In genomic region chr3:32175607-32176197, GRCh38 we compare ENCODE assay signal across 8 cellular contexts.
DNase-seq lines count a peak whose midpoint lies in the region; ATAC-seq, FAIRE-seq and TF ChIP-seq lines count a peak whose summit lies in the region.

No MANE protein-coding gene starts in this region.

- no peak overlapping the region for H3K56ac ChIP-seq in H1 (replicated peaks; ENCODE audit: insufficient read length, low read depth, low read length)

- no peak overlapping the region for H2AFZ ChIP-seq in H1 (ENCODE audit: low read length)
- no peak overlapping the region for H2AFZ ChIP-seq in neural cell (ENCODE audit: low read depth, low read length)

- no peaks in the 10 kb centered on the region for H3F3A ChIP-seq in neural cell (ENCODE audit: insufficient read depth, low read length, poor library complexity, severe bottlenecking)

- no peaks in the 10 kb centered on the region for H3K79me1 ChIP-seq in H1 (ENCODE audit: low read depth, low read length)

- no peaks in the 10 kb centered on the region for H3K23me2 ChIP-seq in H1 (ENCODE audit: low read depth, low read length)

- WGBS in H1 (ENCODE audit: extremely low coverage in 1 of 2, insufficient coverage in 1 of 2, insufficient read length in 1 of 2, insufficient replicate concordance in 2 of 2, low coverage in 1 of 2, low lambda C conversion rate in 2 of 2, missing lambda C conversion rate in 1 of 2), 2 experiments = 15% methylated on average over 7 of the region's 7 CpGs; no CpG with 5 or more reads in 1 of the 2 experiments

- CTCF ChIA-PET in WTC11 (lab: Charles Lee) = interaction anchor here (0.5 to 1.8 kb wide), 15 partner anchors 11 to 540 kb away, joined by 3 to 11 read pairs (median 4); partner anchors contain the start of gene CMTM8
- CTCF ChIA-PET in H1 (lab: Charles Lee; ENCODE audit: partially characterized antibody) = interaction anchor here (0.6 to 6.2 kb wide), 45 partner anchors 9 to 509 kb away, joined by 3 to 97 read pairs (median 4); partner anchors contain the start of gene CMTM8

- H3K4me1 Mint-ChIP-seq in WTC11 = no peaks in the 10 kb centered on the region; the same call in 1 of the 2 replicates

- H2BK20ac ChIP-seq in H1 (ENCODE audit: low read length) = no peak overlapping the region

- H4K20me1 ChIP-seq in H1 (replicated peaks in 1 of 2; ENCODE audit: control insufficient read depth in 1 of 2, insufficient read depth in 2 of 2, low read length in 2 of 2) (no peaks in the 10 kb centered on the region), neural cell (ENCODE audit: insufficient read depth) (no peaks in the 10 kb centered on the region)

- H3K4me3 Mint-ChIP-seq in WTC11 = no peak overlapping the region

- DNase-seq in ACHN = peak; percentile 63
- DNase-seq in GM12864 (ENCODE audit: low read depth) = peak; percentile 26
- DNase-seq in NCI-H2107 (lab: John Stamatoyannopoulos, UW) = peak; percentile 6
- DNase-seq in WTC11 (ENCODE audit: low spot score) = peak; percentile 46
- peak in 1 of 2 experiments; percentile 67 for DNase-seq in H1 (ENCODE audit: low read depth in 1 of 2, low spot score in 2 of 2)

- no peak overlapping the region for H2BK12ac ChIP-seq in H1 (ENCODE audit: low read depth, low read length)

- TF ChIP-seq EP300 in H1 (IDR thresholded peaks at IDR 0.05; ENCODE audit: borderline replicate concordance in 1 of 2, low read depth in 2 of 2, low read length in 2 of 2) = no peak
- TF ChIP-seq EP300 in neural cell (conservative IDR thresholded peaks at IDR 0.05; ENCODE audit: poor library complexity, severe bottlenecking) = no peak

- no peak overlapping the region for H2BK5ac ChIP-seq in H1 (ENCODE audit: low read depth, low read length)

- H3K9me3 ChIP-seq in H1 (ENCODE audit: insufficient read depth in 2 of 2, low read depth in 1 of 2, low read length in 1 of 2) (peaks cover 7 to 15% of the 10 kb centered on the region in 2 experiments), neural cell (ENCODE audit: low read length) (peaks cover 3% of the 10 kb centered on the region)

- peaks cover 17% of the 10 kb centered on the region for H3K9me3 Mint-ChIP-seq in WTC11

- H3K9me2 ChIP-seq in neural cell (ENCODE audit: insufficient read depth, low read length) = no peaks in the 10 kb centered on the region

- in situ Hi-C loops in ACHN (cut with HindIII; ENCODE audit: low pct_ligation_motif_present, low pct_unique_long_range_greater_than_20kb, low sequenced_read_pairs) = no loop called here

- TF ChIP-seq CTCF in GM12864 (IDR thresholded peaks at IDR 0.05; ENCODE audit: low read depth, low read length, missing control alignments) (peak; percentile 73), WTC11 (IDR thresholded peaks at IDR 0.05) (peak; percentile 64), H1 (IDR thresholded peaks at IDR 0.05; ENCODE audit: control extremely low read depth in 1 of 3, insufficient read depth in 1 of 3, low read depth in 1 of 3, low read length in 3 of 3) (peak in 2 of 3 experiments; percentile 64 to 76; a peak in 2 of 4 replicates), neural cell (IDR thresholded peaks at IDR 0.05; ENCODE audit: poor library complexity, severe bottlenecking) (peak; percentile 46)

- no peaks in the 10 kb centered on the region; the same call in 1 of the 2 replicates for H3K27me3 Mint-ChIP-seq in WTC11 (ENCODE audit: low read depth)

- H3K9ac ChIP-seq in H1 (replicated peaks in 1 of 4; ENCODE audit: extremely low read depth in 1 of 4, low read depth in 3 of 4, low read length in 3 of 4) = no peak overlapping the region
- no peak overlapping the region for H3K9ac ChIP-seq in neural cell (ENCODE audit: low read length)

- no peaks in the 10 kb centered on the region for H3K79me2 ChIP-seq in H1 (ENCODE audit: control insufficient read depth in 1 of 2, insufficient read depth in 2 of 2, low read length in 2 of 2)
- H3K79me2 ChIP-seq in neural cell (replicated peaks; ENCODE audit: insufficient read depth, low read length) = no peaks in the 10 kb centered on the region

- peak; percentile 81 for FAIRE-seq in H1 (lab: Jason Lieb, UNC)

- H3K4me2 ChIP-seq in H1 (ENCODE audit: insufficient read depth in 1 of 2, low read depth in 2 of 2, low read length in 2 of 2) = no peak overlapping the region
- no peak overlapping the region for H3K4me2 ChIP-seq in neural cell (ENCODE audit: low read length)

- TF ChIP-seq POLR2A in H1 (IDR thresholded peaks at IDR 0.05; ENCODE audit: control extremely low read depth in 1 of 2, low read depth in 2 of 2, low read length in 2 of 2) = no peak

- peaks cover 0 to 3% (median 0%) of the 10 kb centered on the region in 4 experiments; a peak in 1 of 7 replicates for H3K4me1 ChIP-seq in H1 (replicated peaks in 1 of 4; ENCODE audit: control insufficient read depth in 3 of 4, insufficient read depth in 4 of 4, low read length in 3 of 4)

- no peak overlapping the region for H4K91ac ChIP-seq in H1 (replicated peaks; ENCODE audit: insufficient read length, low read length)

- H3K36me3 ChIP-seq in H1 (ENCODE audit: control insufficient read depth in 2 of 4, insufficient read depth in 4 of 4, low read length in 3 of 4) = no peaks in the 10 kb centered on the region
- H3K36me3 ChIP-seq in neural cell (ENCODE audit: insufficient read depth, low read length) = no peaks in the 10 kb centered on the region

- H3K18ac ChIP-seq in H1 (ENCODE audit: extremely low read depth, low read length) = no peak overlapping the region

- H3K36me3 Mint-ChIP-seq in WTC11 = peaks cover 15% of the 10 kb centered on the region

- H3K4me3 ChIP-seq in GM12864 (ENCODE audit: low read depth, low read length) (no peak overlapping the region), H1 (ENCODE audit: extremely low read depth in 1 of 4, insufficient read depth in 2 of 4, low read depth in 3 of 4, low read length in 4 of 4) (no peak overlapping the region), neural cell (ENCODE audit: low read length) (no peak overlapping the region)

- no peak overlapping the region for H3K4ac ChIP-seq in H1 (replicated peaks; ENCODE audit: insufficient read length, low read depth, low read length)

- POLR2A ChIA-PET in WTC11 (lab: Charles Lee) (no interaction called here), H1 (lab: Charles Lee; ENCODE audit: partially characterized antibody) (no interaction called here)

- no peak overlapping the region for H3K27ac ChIP-seq in H1 (ENCODE audit: low read depth, low read length)
- no peak overlapping the region for H3K27ac ChIP-seq in neural cell (ENCODE audit: low read length)

- H2AK5ac ChIP-seq in H1 (ENCODE audit: low read depth, low read length) = no peak overlapping the region

- no peak overlapping the region for H3K14ac ChIP-seq in H1 (ENCODE audit: insufficient read length)

- no peaks in the 10 kb centered on the region for H3K27me3 ChIP-seq in H1 (replicated peaks in 1 of 4; ENCODE audit: control insufficient read depth in 3 of 4, extremely low read depth in 1 of 4, insufficient read depth in 3 of 4, low read length in 3 of 4)
- no peaks in the 10 kb centered on the region for H3K27me3 ChIP-seq in neural cell (ENCODE audit: insufficient read depth, low read depth, low read length)

- TF ChIP-seq RAD21 in H1 (IDR thresholded peaks at IDR 0.05 in 1 of 2, conservative IDR thresholded peaks at IDR 0.05 in 1 of 2; ENCODE audit: low read depth in 2 of 2, low read length in 2 of 2) (peak; percentile 43 to 60), neural cell (conservative IDR thresholded peaks at IDR 0.05) (no peak)

- ATAC-seq in WTC11 = peak; percentile 32
- ATAC-seq in GM21786 (IDR thresholded peaks at IDR 0.05; ENCODE audit: unreplicated experiment) = no peak
- ATAC-seq in HG03442 (IDR thresholded peaks at IDR 0.05; ENCODE audit: unreplicated experiment) = no peak

- H3K27ac Mint-ChIP-seq in WTC11 = no peak overlapping the region

- no peak overlapping the region for H3K23ac ChIP-seq in H1 (ENCODE audit: insufficient read length)

- H4K8ac ChIP-seq in H1 (ENCODE audit: extremely low read depth, insufficient read depth, low read length) = no peak overlapping the region

- H2BK15ac ChIP-seq in H1 (ENCODE audit: low read length) = no peak overlapping the region

- H2BK120ac ChIP-seq in H1 (replicated peaks; ENCODE audit: low read depth, low read length) = no peak overlapping the region

- H4K5ac ChIP-seq in H1 (ENCODE audit: insufficient read length, low read depth, low read length) = no peak overlapping the region

TF ChIP-seq in WTC11, 78 proteins besides CTCF, POLR2A, EP300 and RAD21 (continues in another document):
- no peak for TF ChIP-seq IRF2 (CRISPR knock-in tag; IDR thresholded peaks at IDR 0.05; ENCODE audit: borderline replicate concordance, low read depth)
- TF ChIP-seq NFATC4 (CRISPR knock-in tag; IDR thresholded peaks at IDR 0.05) = no peak
- TF ChIP-seq NFYB (CRISPR knock-in tag; conservative IDR thresholded peaks at IDR 0.05; ENCODE audit: low read depth) = no peak

TF ChIP-seq in H1, 55 proteins besides CTCF, POLR2A, EP300 and RAD21 (continues in another document):
- TF ChIP-seq SRF (IDR thresholded peaks at IDR 0.05; ENCODE audit: low read depth, low read length) (no peak), BRCA1 (IDR thresholded peaks at IDR 0.05; ENCODE audit: low read depth, low read length) (no peak), ZNF274 (IDR thresholded peaks at IDR 0.05; ENCODE audit: borderline replicate concordance, extremely low read depth, low read length) (no peak), FOSL1 (IDR thresholded peaks at IDR 0.05; ENCODE audit: insufficient read depth, low read depth, low read length) (no peak), SIRT6 (IDR thresholded peaks at IDR 0.05; ENCODE audit: low read length) (no peak), HDAC2 (IDR thresholded peaks at IDR 0.05; ENCODE audit: borderline replicate concordance in 1 of 2, low read depth in 2 of 2, low read length in 2 of 2) (no peak), BACH1 (IDR thresholded peaks at IDR 0.05; ENCODE audit: low read length) (no peak), EGR1 (IDR thresholded peaks at IDR 0.05; ENCODE audit: borderline replicate concordance, low read depth, low read length) (no peak), RXRA (IDR thresholded peaks at IDR 0.05; ENCODE audit: insufficient read depth, low read depth, low read length) (no peak)

TF ChIP-seq in neural cell, 6 proteins besides CTCF, POLR2A, EP300 and RAD21:
- TF ChIP-seq EZH2 (IDR thresholded peaks at IDR 0.05; ENCODE audit: borderline replicate concordance, insufficient read depth, low read length, poor library complexity, severe bottlenecking) (no peak), TAF1 (IDR thresholded peaks at IDR 0.05; ENCODE audit: low read depth) (no peak), SMC3 (conservative IDR thresholded peaks at IDR 0.05; ENCODE audit: poor library complexity) (peak; percentile 13)
